In genomic region chr20:57392130-57392445, GRCh38 we compare ENCODE assay signal across 8 cellular contexts. TPM values are rescaled to one million over a fixed set of nuclear protein-coding genes. Genes with fewer than 3 reads are reported as not detected.
A peak's percentile ranks its signal among the peaks of the same experiment; 100 is the strongest.
DNase-seq lines count a peak whose midpoint lies in the region; ATAC-seq and TF ChIP-seq lines count a peak whose summit lies in the region.

No MANE protein-coding gene starts in this region.

- peak overlapping the region; percentile 66 for H3K9ac ChIP-seq in adipocyte (ENCODE audit: low read length)

- H3K9me3 ChIP-seq in cardiac muscle cell (ENCODE audit: low read depth) (no peaks in the 10 kb centered on the region), adipocyte (ENCODE audit: control insufficient read depth, low read length) (no peaks in the 10 kb centered on the region), upper lobe of right lung (no peaks in the 10 kb centered on the region)

- 15 to 25% methylated on average over 11 of the region's 11 CpGs for WGBS in lower leg skin, 2 donors

- intact Hi-C loops in Right ventricle myocardium superior (cut with DNase I): loop anchor here (2.0 kb wide), 1 partner anchor 49 kb away; no protein-coding TSS in a partner anchor
- intact Hi-C loops in lower leg skin (cut with DNase I; ENCODE audit: low total_unique reads): no loop called here
- intact Hi-C loops in upper lobe of right lung (cut with DNase I): no loop called here

- H3K27ac ChIP-seq in cardiac muscle cell: peak overlapping the region; percentile 93
- H3K27ac ChIP-seq in upper lobe of right lung: peak overlapping the region; percentile 45

- H3K4me1 ChIP-seq in cardiac muscle cell (ENCODE audit: low read depth): peaks cover 47% of the 10 kb centered on the region
- H3K4me1 ChIP-seq in adipocyte (ENCODE audit: control insufficient read depth, insufficient read depth, low read length): peaks cover 47% of the 10 kb centered on the region
- peaks cover 39% of the 10 kb centered on the region for H3K4me1 ChIP-seq in upper lobe of right lung

- H3K27me3 ChIP-seq in cardiac muscle cell (no peaks in the 10 kb centered on the region), adipocyte (replicated peaks; ENCODE audit: control insufficient read depth, insufficient read depth, low read length) (no peaks in the 10 kb centered on the region), upper lobe of right lung (no peaks in the 10 kb centered on the region)

- TF ChIP-seq CTCF in cardiac muscle cell (IDR thresholded peaks at IDR 0.05; ENCODE audit: low read depth, low read length) (no peak), lower leg skin (IDR thresholded peaks at IDR 0.05) (no peak), upper lobe of right lung (IDR thresholded peaks at IDR 0.05) (no peak)

- ATAC-seq in Right ventricle myocardium superior (ENCODE audit: poor library complexity) (no peak), upper lobe of right lung (no peak)

- DNase-seq in cardiac muscle cell (ENCODE audit: low read depth in 1 of 2, low spot score in 1 of 2) (no peak), Right ventricle myocardium superior (no peak), adipocyte (ENCODE audit: low read depth) (no peak), lower leg skin (ENCODE audit: low spot score in 2 of 2) (no peak), upper lobe of right lung (no peak), NCI-H524 treated with DMSO at 0.1 percent for 48 hours (lab: John Stamatoyannopoulos, UW) (no peak), inferior parietal cortex (ENCODE audit: extremely low spot score) (no peak), NK-92 (lab: John Stamatoyannopoulos, UW; ENCODE audit: unreplicated experiment) (no peak)

- peaks cover 38% of the 10 kb centered on the region for H3K36me3 ChIP-seq in cardiac muscle cell
- peaks cover 15% of the 10 kb centered on the region for H3K36me3 ChIP-seq in adipocyte (ENCODE audit: control insufficient read depth, insufficient read depth, low read length, severe bottlenecking)
- peaks cover 11% of the 10 kb centered on the region for H3K36me3 ChIP-seq in upper lobe of right lung

- TF ChIP-seq POLR2A in lower leg skin (IDR thresholded peaks at IDR 0.05): no peak

- H3K4me3 ChIP-seq in cardiac muscle cell (peak overlapping the region; percentile 100), adipocyte (ENCODE audit: low read length) (peak overlapping the region; percentile 86), lower leg skin (ENCODE audit: low read depth, poor library complexity, severe bottlenecking) (peak overlapping the region; percentile 14), upper lobe of right lung (peak overlapping the region; percentile 64)

RNA-seq across cellular contexts. Expression of gene RBM38, which starts 0.9 kb away (rescaled TPM):
- total RNA-seq in cardiac muscle cell (420 and 625 TPM in 2 replicates), Right ventricle myocardium superior (91.5 TPM), lower leg skin (10 to 100 TPM in 2 of 4 donors, 1 to 10 TPM in 2; 6.2 to 13.3 (median 11.2) TPM), upper lobe of right lung (13.4 TPM)
- polyA plus RNA-seq in cardiac muscle cell: 404 and 626 TPM in 2 replicates

RNA-seq across cellular contexts. Expression of gene RAE1, which starts 41.0 kb away (rescaled TPM):
- total RNA-seq in cardiac muscle cell (34.2 and 46.1 TPM in 2 replicates), Right ventricle myocardium superior (13.2 TPM), lower leg skin (10 to 100 TPM; 30.5 to 45.7 (median 34.5) TPM), upper lobe of right lung (14.9 TPM)
- polyA plus RNA-seq in cardiac muscle cell: 72.4 and 74.1 TPM in 2 replicates

Comparison
In these comparisons a context has a peak if more than half of its experiments do, and no peak if none do; other contexts are left out.
1. H3K4me3 ChIP-seq: peak in every context shown above with its lines; median percentile 100 in cardiac muscle cell; 86 in adipocyte; 64 in upper lobe of right lung; 14 in lower leg skin.